ENCODE assay signal across 24 cellular contexts in genomic region chr10:6215241-6215640, GRCh38. TPM values are rescaled to one million over a fixed set of nuclear protein-coding genes. Genes with fewer than 3 reads are reported as not detected.
DNase-seq lines count a peak whose midpoint lies in the region; ATAC-seq, FAIRE-seq and TF ChIP-seq lines count a peak whose summit lies in the region.
"Had no signal": no experiment of that assay in that cellular context is flagged by ENCODE, and none has a peak within 500 bp of the region (broad histone marks: within the 10 kb centered on the region; RNA-seq: fewer than 3 reads in every experiment).

No MANE protein-coding gene starts in this region.

- BruUV-seq in GM12878 (replicated peaks; lab: Mats Ljungman, UMichigan), result no TSS peak

- WGBS in A549 (ENCODE audit: missing lambda C conversion rate), result 86% methylated on average over 17 of the region's 19 CpGs
- WGBS in GM12878 (ENCODE audit: insufficient coverage, insufficient replicate concordance, low lambda C conversion rate, missing lambda C conversion rate), result 94% methylated on average over 19 of the region's 19 CpGs

- POLR2A ChIA-PET in A549 (lab: Yijun Ruan, JAX), result no interaction called here
- POLR2A ChIA-PET in GM12878 (lab: Charles Lee), result no interaction called here
- POLR2A ChIA-PET in CD4-positive, alpha-beta memory T cell (lab: Charles Lee; ENCODE audit: partially characterized antibody), result no interaction called here

- H3K36me3 Mint-ChIP-seq in CD14-positive monocyte, result peaks cover 78 to 81% of the 10 kb centered on the region in 2 donors
- peaks cover 27 to 60% of the 10 kb centered on the region in 2 donors for H3K36me3 Mint-ChIP-seq in CD4-positive, alpha-beta memory T cell

- TF ChIP-seq POLR2A in A549 (IDR thresholded peaks at IDR 0.05; ENCODE audit: low read length) (no peak), GM12878 (IDR thresholded peaks at IDR 0.05; ENCODE audit: low read depth, low read length) (no peak), GM18505 (IDR thresholded peaks at IDR 0.05; ENCODE audit: borderline replicate concordance, extremely low read depth, insufficient read depth, insufficient read length) (no peak)

- H3K4me1 ChIP-seq in A549 (peaks cover 96% of the 10 kb centered on the region), GM12878 (ENCODE audit: control insufficient read depth, insufficient read depth, low read length) (no peaks in the 10 kb centered on the region), neutrophil (ENCODE audit: control insufficient read depth in 1 of 2, insufficient read depth in 1 of 2, low read depth in 1 of 2, low read length in 1 of 2) (peaks cover 11 to 16% of the 10 kb centered on the region in 2 experiments)
- H3K4me1 ChIP-seq in CD4-positive, alpha-beta memory T cell (ENCODE audit: insufficient read depth, low read length), result no peaks in the 10 kb centered on the region
- H3K4me1 ChIP-seq: Caco-2 had no signal

- peak overlapping the region in 2 of 7 donors; percentile 15 to 18 for H3K27ac Mint-ChIP-seq in CD14-positive monocyte
- peak overlapping the region in 2 of 7 donors; percentile 22 to 24 for H3K27ac Mint-ChIP-seq in CD4-positive, alpha-beta memory T cell
- H3K27ac Mint-ChIP-seq: CD4-positive, CD25-positive, alpha-beta regulatory T cell had no signal

- no peak overlapping the region for H3K4me3 ChIP-seq in A549
- no peak overlapping the region for H3K4me3 ChIP-seq in GM12878
- H3K4me3 ChIP-seq in neutrophil (ENCODE audit: low read depth in 1 of 2, low read length in 1 of 2), result no peak overlapping the region
- no peak overlapping the region for H3K4me3 ChIP-seq in CD4-positive, alpha-beta memory T cell (ENCODE audit: low read length in 2 of 2)

- in situ Hi-C loops in GM12878 (cut with MboI), result no loop called here

- CTCF ChIA-PET in A549 (lab: Yijun Ruan, JAX) (interaction anchor here (0.6 to 12.6 kb wide), 5 partner anchors 9 to 191 kb away, joined by 3 to 123 read pairs (median 9); partner anchors contain the start of gene PFKFB3), GM12878 (lab: Yijun Ruan, JAX) (interaction anchor here (3.0 kb wide), 1 partner anchor 13 kb away, joined by 10 read pairs; the partner anchor contains the start of gene PFKFB3)
- CTCF ChIA-PET in CD4-positive, alpha-beta memory T cell (lab: Charles Lee; ENCODE audit: partially characterized antibody), result interaction anchor here (0.6 to 3.1 kb wide), 2 partner anchors 13 to 20 kb away, joined by 3 to 9 read pairs; partner anchors contain the start of gene PFKFB3

- TF ChIP-seq EP300 in A549 (IDR thresholded peaks at IDR 0.05) (no peak), GM12878 (IDR thresholded peaks at IDR 0.05; ENCODE audit: borderline replicate concordance in 1 of 2, control insufficient read depth in 1 of 2, low read depth in 2 of 2, low read length in 2 of 2) (no peak)

- no peak overlapping the region for H2AFZ ChIP-seq in GM12878 (ENCODE audit: control insufficient read depth, low read depth, low read length)

- intact Hi-C loops in CD14-positive monocyte (cut with micrococcal nuclease), result no loop called here
- intact Hi-C loops in GM12878 (cut with micrococcal nuclease; ENCODE audit: unreplicated experiment), result no loop called here
- intact Hi-C loops in CD4-positive, alpha-beta memory T cell (cut with micrococcal nuclease), result no loop called here

- no peak for ATAC-seq in A549
- peak; percentile 1; the same call in 1 of the 3 replicates for ATAC-seq in GM12878
- ATAC-seq in esophagus mucosa, result no peak
- no peak for ATAC-seq in HG03097 (IDR thresholded peaks at IDR 0.05; ENCODE audit: low FRiP score, unreplicated experiment)
- no peak for ATAC-seq in GM18505 (IDR thresholded peaks at IDR 0.05; ENCODE audit: unreplicated experiment)

- H3K27me3 Mint-ChIP-seq in CD14-positive monocyte (ENCODE audit: low read depth in 3 of 3), result peaks cover 0 to 2% (median 0%) of the 10 kb centered on the region in 3 donors
- no peaks in the 10 kb centered on the region for H3K27me3 Mint-ChIP-seq in CD4-positive, alpha-beta memory T cell
- H3K27me3 Mint-ChIP-seq: CD4-positive, CD25-positive, alpha-beta regulatory T cell had no signal

- H3K27ac ChIP-seq in A549 (peak overlapping the region; percentile 43 to 83; a peak in 4 of 6 replicates), GM12878 (ENCODE audit: control insufficient read depth, insufficient read depth) (no peak overlapping the region), neutrophil (peak overlapping the region; percentile 46)
- H3K27ac ChIP-seq in CD4-positive, alpha-beta memory T cell (ENCODE audit: low read depth, low read length), result no peak overlapping the region
- H3K27ac ChIP-seq: HL-60, KMS-11 had no signal

- TF ChIP-seq CTCF in A549 (IDR thresholded peaks at IDR 0.05) (no peak), CD14-positive monocyte (IDR thresholded peaks at IDR 0.05) (no peak), GM12878 (IDR thresholded peaks at IDR 0.05 in 2 of 3, conservative IDR thresholded peaks at IDR 0.05 in 1 of 3; ENCODE audit: control insufficient read depth in 2 of 3, extremely low read depth in 1 of 3, insufficient read depth in 1 of 3, low read depth in 3 of 3, low read length in 3 of 3) (no peak), neutrophil (IDR thresholded peaks at IDR 0.05) (no peak)

- peaks cover 17 to 35% of the 10 kb centered on the region in 2 experiments; a peak in 3 of 4 replicates for H3K36me3 ChIP-seq in GM12878 (ENCODE audit: control insufficient read depth in 2 of 2, insufficient read depth in 2 of 2, low read length in 1 of 2)
- peaks cover 75% of the 10 kb centered on the region for H3K36me3 ChIP-seq in neutrophil
- peaks cover 48% of the 10 kb centered on the region for H3K36me3 ChIP-seq in CD4-positive, alpha-beta memory T cell (ENCODE audit: insufficient read depth, low read length)

- no peaks in the 10 kb centered on the region for H3K9me3 Mint-ChIP-seq in CD14-positive monocyte
- H3K9me3 Mint-ChIP-seq in CD4-positive, alpha-beta memory T cell, result no peaks in the 10 kb centered on the region
- H3K9me3 Mint-ChIP-seq: CD4-positive, CD25-positive, alpha-beta regulatory T cell had no signal

- DNase-seq in A549 (ENCODE audit: low read depth in 1 of 2, low spot score in 1 of 2) (no peak), CD14-positive monocyte (ENCODE audit: low spot score) (peak; percentile 38), GM12878 (ENCODE audit: low read depth, low spot score) (no peak)
- no peak for DNase-seq in CD4-positive, alpha-beta memory T cell
- DNase-seq: Caco-2; CD4-positive, CD25-positive, alpha-beta regulatory T cell; GF-D8; MV-4-11; NCI-H187; NCI-H2107; NCI-H2227 treated with DMSO at 0.1 percent for 48 hours; NCI-H510A treated with DMSO at 0.1 percent for 48 hours; NCI-H774; OCI-M1; SHP77 treated with DMSO at 0.1 percent for 48 hours; SK-N-SH had no signal

- FAIRE-seq in A549 (lab: Jason Lieb, UNC) (no peak), GM12878 (lab: Jason Lieb, UNC) (no peak)
- FAIRE-seq: GM18507, H1 had no signal

- no peaks in the 10 kb centered on the region for H3K9me3 ChIP-seq in A549
- H3K9me3 ChIP-seq in GM12878 (replicated peaks; ENCODE audit: control insufficient read depth, insufficient read depth, low read length), result no peaks in the 10 kb centered on the region
- H3K9me3 ChIP-seq in neutrophil, result peaks cover 4% of the 10 kb centered on the region
- H3K9me3 ChIP-seq in CD4-positive, alpha-beta memory T cell (ENCODE audit: control insufficient read depth in 1 of 2, low read length in 2 of 2), result no peaks in the 10 kb centered on the region
- H3K9me3 ChIP-seq: Caco-2, SK-N-SH had no signal

- H3K4me2 ChIP-seq in A549, result peak overlapping the region; percentile 74
- no peak overlapping the region for H3K4me2 ChIP-seq in GM12878 (ENCODE audit: control insufficient read depth, insufficient read depth)
- H3K4me2 ChIP-seq: KMS-11, SK-N-SH had no signal

- no peak overlapping the region for H3K4me3 Mint-ChIP-seq in CD14-positive monocyte
- H3K4me3 Mint-ChIP-seq in CD4-positive, alpha-beta memory T cell, result no peak overlapping the region
- H3K4me3 Mint-ChIP-seq: CD4-positive, CD25-positive, alpha-beta regulatory T cell had no signal

- TF ChIP-seq RAD21 in A549 (conservative IDR thresholded peaks at IDR 0.05 in 1 of 2, IDR thresholded peaks at IDR 0.05 in 1 of 2), result no peak
- TF ChIP-seq RAD21 in GM12878 (IDR thresholded peaks at IDR 0.05; ENCODE audit: insufficient read depth, low read depth, low read length), result no peak

- H3K27me3 ChIP-seq in GM12878 (replicated peaks in 1 of 2; ENCODE audit: control insufficient read depth in 2 of 2, insufficient read depth in 2 of 2, low read length in 1 of 2) (no peaks in the 10 kb centered on the region), neutrophil (no peaks in the 10 kb centered on the region)
- no peaks in the 10 kb centered on the region for H3K27me3 ChIP-seq in CD4-positive, alpha-beta memory T cell (ENCODE audit: insufficient read depth, low read length)

- H3K79me2 ChIP-seq in GM12878 (ENCODE audit: control insufficient read depth, insufficient read depth, low read length), result peaks cover 4% of the 10 kb centered on the region; the same call in 1 of the 2 replicates

- H3K9ac ChIP-seq in GM12878 (ENCODE audit: control insufficient read depth, insufficient read depth, low read length), result no peak overlapping the region
- H3K9ac ChIP-seq: KMS-11, SK-N-SH had no signal

- no peaks in the 10 kb centered on the region; the same call in 1 of the 2 replicates for H4K20me1 ChIP-seq in GM12878 (ENCODE audit: control insufficient read depth, insufficient read depth)

- peaks cover 3% of the 10 kb centered on the region for H3K4me1 Mint-ChIP-seq in CD14-positive monocyte
- peaks cover 3 to 25% (median 8%) of the 10 kb centered on the region in 4 donors for H3K4me1 Mint-ChIP-seq in CD4-positive, alpha-beta memory T cell

- RAD21 ChIA-PET in GM12878 (lab: Charles Lee; ENCODE audit: unreplicated experiment), result no interaction called here

- SMC1A ChIA-PET in GM12878 (lab: Charles Lee; ENCODE audit: uncharacterized antibody, unreplicated experiment), result no interaction called here

RNA-seq across cellular contexts. Expression of gene PFKFB3, which starts 12.5 kb away (rescaled TPM):
- polyA plus RNA-seq in A549 (2011; rRNA removed) (139 and 151 TPM in 2 replicates), A549 (2017; fragmentation: RNase III; extraction: RNeasy Plus Mini Kit Qiagen cat#74134 plus additional on column Dnase treatment) (200 to 232 TPM (median 220 TPM) in 3 replicates), CD14-positive monocyte (10 to 100 TPM; 12.2 to 15.8 TPM), GM12878 (2011; rRNA removed) (21.8 and 46.7 TPM in 2 replicates), GM12878 (2014; fragmentation: Illumina TruSeq; extraction: Trizol) (10.2 and 14.2 TPM in 2 replicates), GM12878 (2014; fragmentation: Nextera tagmentation; extraction: Ambion mirVana) (1 to 10 TPM; 1.6 to 2.6 TPM), GM12878 (2014; rRNA removed) (13.3 and 14.6 TPM in 2 replicates), GM12878 (2016; fragmentation: Nextera tagmentation; extraction: Ambion mirVana) (10 to 100 TPM; 18.8 to 19.4 TPM)
- polyA plus RNA-seq in A549 (2012; cell fraction: cytosol; rRNA removed), result 236 and 256 TPM in 2 replicates
- polyA plus RNA-seq in A549 (2012; cell fraction: nucleus; rRNA removed), result 551 and 642 TPM in 2 replicates
- polyA minus RNA-seq in A549 (2011; rRNA and poly(A)+ RNA removed), result 127 and 177 TPM in 2 replicates
- 217 and 258 TPM in 2 replicates for total RNA-seq in GM12878 (2013; cell fraction: nucleolus; rRNA removed)
- total RNA-seq in GM12878 (2014; rRNA removed) (13.0 and 14.7 TPM in 2 replicates), GM12878 (2014; rRNA removed; fragmentation: Illumina TruSeq; extraction: Trizol) (7.9 and 8.1 TPM in 2 replicates), GM12878 (2021) (23.5 and 26.8 TPM in 2 replicates), esophagus mucosa (48.2 TPM)
- 6.9 TPM for polyA plus RNA-seq in GM12878 (2011; ENCODE audit: low read depth)
- polyA plus RNA-seq in GM12878 (2011; cell fraction: cytosol; rRNA removed), result 38.7 and 47.0 TPM in 2 replicates
- polyA plus RNA-seq in GM12878 (2011; cell fraction: nucleus; rRNA removed), result 115 and 127 TPM in 2 replicates
- 14.6 and 20.5 TPM in 2 replicates for polyA plus RNA-seq in GM12878 (2012)
- polyA minus RNA-seq in GM12878 (2011; rRNA and poly(A)+ RNA removed), result 48.5 and 62.2 TPM in 2 replicates
- 12.2 and 18.8 TPM in 2 replicates for polyA minus RNA-seq in GM12878 (2011; cell fraction: cytosol; rRNA and poly(A)+ RNA removed)
- 57.4 and 65.9 TPM in 2 replicates for polyA minus RNA-seq in GM12878 (2011; cell fraction: nucleus; rRNA and poly(A)+ RNA removed)
- total RNA-seq in CD4-positive, alpha-beta memory T cell, result 10 to 100 TPM; 55.7 to 67.1 TPM
- 10 to 100 TPM; 11.8 to 16.0 TPM for polyA plus RNA-seq in CD4-positive, alpha-beta memory T cell

Comparison
In these comparisons a context has a peak if more than half of its experiments do, and no peak if none do; other contexts are left out.
1. H3K27ac ChIP-seq: peak in A549 (2 of 2) and neutrophil (single experiment); none in GM12878 (single experiment) and CD4-positive, alpha-beta memory T cell (single experiment).